Comparison of ENCODE assay signal across 38 cellular contexts in genomic region chr4:68859655-68860054, GRCh38. TPM values are rescaled to one million over a fixed set of nuclear protein-coding genes. Genes with fewer than 3 reads are reported as not detected.
"Had no signal": no experiment of that assay in that cellular context is flagged by ENCODE, and none has a peak within 500 bp of the region (broad histone marks: within the 10 kb centered on the region; RNA-seq: fewer than 3 reads in every experiment).

No MANE protein-coding gene starts in this region.

- H3K4me3 ChIP-seq: adrenal gland, ascending aorta, body of pancreas, breast epithelium, cardiac muscle cell had no signal

- DNase-seq: activated effector memory CD4-positive, alpha-beta T cell treated with anti-CD3 and anti-CD28 coated beads, Interleukin-2, amount 50 U/mL, for 16 hours; activated effector memory CD4-positive, alpha-beta T cell treated with Interleukin-2 at 50 U/mL for 16 hours; activated gamma-delta T cell; activated gamma-delta T cell treated with Interleukin-2 at 50 U/mL for 16 hours; activated naive CD4-positive, alpha-beta T cell treated with anti-CD3 and anti-CD28 coated beads for 36 hours; activated naive CD4-positive, alpha-beta T cell treated with anti-CD3 and anti-CD28 coated beads, Interleukin-2, amount 10 ng/mL, durations not matched to agents 7 days and 5 days; activated naive CD4-positive, alpha-beta T cell treated with anti-CD3 and anti-CD28 coated beads, Interleukin-2, amount 50 U/mL, for 16 hours; activated naive CD8-positive, alpha-beta T cell treated with anti-CD3 and anti-CD28 coated beads for 36 hours; activated naive CD8-positive, alpha-beta T cell treated with anti-CD3 and anti-CD28 coated beads, Interleukin-2, amount 10 ng/mL, durations not matched to agents 7 days and 5 days; activated naive CD8-positive, alpha-beta T cell treated with anti-CD3 and anti-CD28 coated beads, Interleukin-2, amount 50 U/mL, for 24 hours; activated T-cell treated with anti-CD3 and anti-CD28 coated beads, Interleukin-2, amount 50 U/mL, for 1 hour; activated T-cell treated with anti-CD3 and anti-CD28 coated beads, Interleukin-2, amount 50 U/mL, for 24 hours; activated T-cell treated with anti-CD3 and anti-CD28 coated beads, Interleukin-2, amount 50 U/mL, for 4 hours; activated T-cell treated with anti-CD3 and anti-CD28 coated beads, Interleukin-2, amount 50 U/mL, for 48 hours; activated T-cell treated with anti-CD3 and anti-CD28 coated beads, Interleukin-2, amount 50 U/mL, for 72 hours; adrenal gland; amniotic stem cell; amygdala; anterior cingulate cortex; aorta; body of pancreas; brain microvascular endothelial cell; caudate nucleus; central memory CD4-positive, alpha-beta T cell; cerebellar nuclear complex had no signal

- ATAC-seq: activated naive CD4-positive, alpha-beta T cell treated with anti-CD3 and anti-CD28 coated beads, Interleukin-2, amount 50 U/mL, for 72 hours; activated naive CD8-positive, alpha-beta T cell treated with anti-CD3 and anti-CD28 coated beads, Interleukin-2, amount 50 U/mL, for 24 hours; activated T-cell treated with anti-CD3 and anti-CD28 coated beads, Interleukin-2, amount 50 U/mL, for 4 hours; activated T-cell treated with anti-CD3 and anti-CD28 coated beads, Interleukin-2, amount 50 U/mL, for 72 hours; activated T-helper 17 cell treated with anti-CD3 and anti-CD28 coated beads, Interleukin-2, amount 50 U/mL, for 72 hours; body of pancreas had no signal

- H3K27ac ChIP-seq: adrenal gland, ascending aorta, body of pancreas, brain microvascular endothelial cell, breast epithelium, cardiac muscle cell had no signal

- H3K36me3 ChIP-seq: adrenal gland, ascending aorta, brain microvascular endothelial cell, breast epithelium, cardiac muscle cell had no signal

- H3K27me3 ChIP-seq: adrenal gland, ascending aorta, body of pancreas, brain microvascular endothelial cell, breast epithelium, cardiac muscle cell had no signal

- H3K4me1 ChIP-seq: adrenal gland, ascending aorta, breast epithelium had no signal

- H3K9me3 ChIP-seq: adrenal gland, ascending aorta had no signal

- FAIRE-seq: astrocyte, bronchial epithelial cell had no signal

RNA-seq across cellular contexts. Expression of gene UGT2B10, which starts 43.9 kb away (rescaled TPM):
- total RNA-seq: activated naive CD4-positive, alpha-beta T cell treated with anti-CD3 and anti-CD28 coated beads for 36 hours; activated naive CD4-positive, alpha-beta T cell treated with anti-CD3 and anti-CD28 coated beads, Interleukin-2, amount 50 U/mL, for 72 hours; activated naive CD8-positive, alpha-beta T cell treated with anti-CD3 and anti-CD28 coated beads for 36 hours; activated naive CD8-positive, alpha-beta T cell treated with anti-CD3 and anti-CD28 coated beads, Interleukin-2, amount 10 ng/mL, durations not matched to agents 7 days and 5 days; activated T-cell treated with anti-CD3 and anti-CD28 coated beads, Interleukin-2, amount 50 U/mL, for 4 hours; activated T-cell treated with anti-CD3 and anti-CD28 coated beads, Interleukin-2, amount 50 U/mL, for 72 hours; activated T-helper 1 cell treated with anti-CD3 and anti-CD28 coated beads, Interleukin-12 subunit alpha, Interleukin-12 subunit beta, Interleukin-2, Interleukin-4 antibody, amounts not matched to agents 30 ng/mL and 10 ng/mL and 1 ng/mL, durations not matched to agents 14 hours and 24 hours and 36 hours; activated T-helper 17 cell treated with anti-CD3 and anti-CD28 coated beads, Interleukin-2, amount 50 U/mL, for 72 hours; activated T-helper 2 cell treated with anti-CD3 and anti-CD28 coated beads, Interferon-gamma antibody, Interleukin-2, Interleukin-4, amounts not matched to agents 10 μg/mL and 5 μg/mL and 100 μg/mL, durations not matched to agents 14 hours and 24 hours and 36 hours; aorta; ascending aorta; astrocyte; body of pancreas; breast epithelium; bronchial epithelial cell; cardiac muscle cell; cardiac septum; cerebellum; chondrocyte had no signal
- polyA plus RNA-seq: adipose tissue, adrenal gland, aorta, cardiac muscle cell had no signal
